ENCODE assay signal across 10 cellular contexts in the genomic region with DNA sequence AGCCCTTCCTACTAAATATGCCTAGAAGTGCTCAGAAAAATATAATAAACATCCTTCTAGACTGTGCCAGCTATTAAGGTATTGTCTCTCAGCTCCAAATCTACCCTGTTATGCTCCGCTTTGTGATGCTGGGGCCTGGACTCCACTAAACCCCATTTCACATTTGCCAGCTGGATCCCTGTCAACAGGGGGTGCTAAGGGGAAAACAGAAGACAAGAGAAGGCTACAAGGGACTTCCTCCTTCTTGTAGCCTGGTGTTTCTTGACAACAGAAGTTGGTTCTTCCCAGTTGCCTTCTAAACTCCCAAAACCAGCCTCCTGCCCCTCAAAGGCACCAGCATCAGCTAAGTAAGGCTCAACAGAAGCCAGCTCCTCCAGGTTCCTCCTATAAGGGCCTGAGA. TPM values are rescaled to one million over a fixed set of nuclear protein-coding genes. Genes with fewer than 3 reads are reported as not detected.
DNase-seq lines count a peak whose midpoint lies in the region; ATAC-seq and TF ChIP-seq lines count a peak whose summit lies in the region.
"Had no signal": no experiment of that assay in that cellular context is flagged by ENCODE, and none has a peak within 500 bp of the region (broad histone marks: within the 10 kb centered on the region; RNA-seq: fewer than 3 reads in every experiment).

No MANE protein-coding gene starts in this region.

- H3K27me3 Mint-ChIP-seq in activated naive CD4-positive, alpha-beta T cell treated with anti-CD3 and anti-CD28 coated beads, Interleukin-2, amount 10 ng/mL, durations not matched to agents 7 days and 5 days: no peaks in the 10 kb centered on the region
- no peaks in the 10 kb centered on the region for H3K27me3 Mint-ChIP-seq in stimulated activated naive CD8-positive, alpha-beta T cell treated with anti-CD3 and anti-CD28 coated beads, Interleukin-15, amount 100 ng/mL, for 72 hours
- H3K27me3 Mint-ChIP-seq in natural killer cell (ENCODE audit: low read depth in 2 of 2): no peaks in the 10 kb centered on the region

- no peak overlapping the region for H3K4me3 ChIP-seq in esophagus muscularis mucosa
- no peak overlapping the region for H3K4me3 ChIP-seq in upper lobe of right lung
- H3K4me3 ChIP-seq in lower leg skin (ENCODE audit: low read depth, poor library complexity, severe bottlenecking): no peak overlapping the region
- H3K4me3 ChIP-seq: mucosa of descending colon had no signal

- TF ChIP-seq EP300 in esophagus muscularis mucosa (IDR thresholded peaks at IDR 0.05): no peak

- no peaks in the 10 kb centered on the region for H3K36me3 ChIP-seq in esophagus muscularis mucosa
- H3K36me3 ChIP-seq in upper lobe of right lung: no peaks in the 10 kb centered on the region

- no peak for TF ChIP-seq POLR2A in esophagus muscularis mucosa (IDR thresholded peaks at IDR 0.05; ENCODE audit: low read depth)
- no peak for TF ChIP-seq POLR2A in lower leg skin (IDR thresholded peaks at IDR 0.05)

- ATAC-seq in upper lobe of right lung (peak; percentile 67), natural killer cell (no peak)
- ATAC-seq in stimulated activated naive CD8-positive, alpha-beta T cell treated with anti-CD3 and anti-CD28 coated beads, Interleukin-15, amount 100 ng/mL, for 72 hours: no peak
- ATAC-seq: mucosa of descending colon had no signal

- H3K4me1 ChIP-seq in esophagus muscularis mucosa (peaks cover 30 to 61% (median 50%) of the 10 kb centered on the region in 4 donors), upper lobe of right lung (peaks cover 36% of the 10 kb centered on the region)

- H3K36me3 Mint-ChIP-seq in activated naive CD4-positive, alpha-beta T cell treated with anti-CD3 and anti-CD28 coated beads, Interleukin-2, amount 10 ng/mL, durations not matched to agents 7 days and 5 days: peaks cover 40% of the 10 kb centered on the region
- no peaks in the 10 kb centered on the region for H3K36me3 Mint-ChIP-seq in natural killer cell

- H3K9me3 ChIP-seq in esophagus muscularis mucosa (no peaks in the 10 kb centered on the region), upper lobe of right lung (no peaks in the 10 kb centered on the region)
- H3K9me3 ChIP-seq: mucosa of descending colon had no signal

- DNase-seq in activated naive CD4-positive, alpha-beta T cell treated with anti-CD3 and anti-CD28 coated beads, Interleukin-2, amount 10 ng/mL, durations not matched to agents 7 days and 5 days: peak; percentile 33
- DNase-seq in activated naive CD4-positive, alpha-beta T cell treated with anti-CD3 and anti-CD28 coated beads, Interleukin-2, amount 50 U/mL, for 16 hours: no peak
- DNase-seq in OCI-M1 (lab: John Stamatoyannopoulos, UW): peak; percentile 96
- no peak for DNase-seq in esophagus muscularis mucosa (ENCODE audit: extremely low spot score)
- DNase-seq in upper lobe of right lung: no peak
- DNase-seq in stimulated activated naive CD8-positive, alpha-beta T cell treated with anti-CD3 and anti-CD28 coated beads, Interleukin-15, amount 100 ng/mL, for 72 hours: no peak
- DNase-seq in lower leg skin (ENCODE audit: low spot score in 2 of 2): no peak
- DNase-seq in natural killer cell: no peak
- DNase-seq: NK-92 treated with Interleukin-12 subunit alpha and Interleukin-12 subunit beta, amount 100 ng/mL, for 24 hours had no signal

- H3K9me3 Mint-ChIP-seq in activated naive CD4-positive, alpha-beta T cell treated with anti-CD3 and anti-CD28 coated beads, Interleukin-2, amount 10 ng/mL, durations not matched to agents 7 days and 5 days: no peaks in the 10 kb centered on the region
- no peaks in the 10 kb centered on the region for H3K9me3 Mint-ChIP-seq in stimulated activated naive CD8-positive, alpha-beta T cell treated with anti-CD3 and anti-CD28 coated beads, Interleukin-15, amount 100 ng/mL, for 72 hours
- no peaks in the 10 kb centered on the region for H3K9me3 Mint-ChIP-seq in natural killer cell

- TF ChIP-seq CTCF in esophagus muscularis mucosa (IDR thresholded peaks at IDR 0.05) (no peak), upper lobe of right lung (IDR thresholded peaks at IDR 0.05) (no peak), lower leg skin (IDR thresholded peaks at IDR 0.05) (no peak), natural killer cell (IDR thresholded peaks at IDR 0.05) (no peak)

- intact Hi-C loops in esophagus muscularis mucosa (cut with DNase I) (no loop called here), upper lobe of right lung (cut with DNase I) (no loop called here), lower leg skin (cut with DNase I; ENCODE audit: low total_unique reads) (no loop called here), natural killer cell (cut with micrococcal nuclease) (no loop called here)

- H3K27ac Mint-ChIP-seq in activated naive CD4-positive, alpha-beta T cell treated with anti-CD3 and anti-CD28 coated beads, Interleukin-2, amount 10 ng/mL, durations not matched to agents 7 days and 5 days: peak overlapping the region; percentile 54
- H3K27ac Mint-ChIP-seq in stimulated activated naive CD8-positive, alpha-beta T cell treated with anti-CD3 and anti-CD28 coated beads, Interleukin-15, amount 100 ng/mL, for 72 hours: no peak overlapping the region
- no peak overlapping the region for H3K27ac Mint-ChIP-seq in natural killer cell

- CTCF ChIA-PET in activated naive CD4-positive, alpha-beta T cell treated with anti-CD3 and anti-CD28 coated beads, Interleukin-2, amount 10 ng/mL, durations not matched to agents 7 days and 5 days (lab: Charles Lee): interaction anchor here (1.5 to 4.1 kb wide), 3 partner anchors 15 to 68 kb away, joined by 6 to 22 read pairs (median 11); no protein-coding TSS in a partner anchor

- H3K27me3 ChIP-seq in esophagus muscularis mucosa (no peaks in the 10 kb centered on the region), upper lobe of right lung (no peaks in the 10 kb centered on the region)

- 90% methylated on average over 1 of the region's 1 CpG for WGBS in esophagus muscularis mucosa
- 84 to 88% methylated on average over 1 of the region's 1 CpG for WGBS in lower leg skin, 2 donors

- H3K4me1 Mint-ChIP-seq in activated naive CD4-positive, alpha-beta T cell treated with anti-CD3 and anti-CD28 coated beads, Interleukin-2, amount 10 ng/mL, durations not matched to agents 7 days and 5 days: peaks cover 69% of the 10 kb centered on the region
- H3K4me1 Mint-ChIP-seq in stimulated activated naive CD8-positive, alpha-beta T cell treated with anti-CD3 and anti-CD28 coated beads, Interleukin-15, amount 100 ng/mL, for 72 hours: peaks cover 55% of the 10 kb centered on the region
- H3K4me1 Mint-ChIP-seq in natural killer cell: peaks cover 45 to 48% of the 10 kb centered on the region in 2 donors

- H3K27ac ChIP-seq in esophagus muscularis mucosa (replicated peaks in 1 of 4) (peak overlapping the region in 3 of 4 donors; percentile 43 to 55 (median 53)), upper lobe of right lung (peak overlapping the region; percentile 47)

- no peak overlapping the region for H3K4me3 Mint-ChIP-seq in activated naive CD4-positive, alpha-beta T cell treated with anti-CD3 and anti-CD28 coated beads, Interleukin-2, amount 10 ng/mL, durations not matched to agents 7 days and 5 days
- H3K4me3 Mint-ChIP-seq in stimulated activated naive CD8-positive, alpha-beta T cell treated with anti-CD3 and anti-CD28 coated beads, Interleukin-15, amount 100 ng/mL, for 72 hours: no peak overlapping the region
- no peak overlapping the region for H3K4me3 Mint-ChIP-seq in natural killer cell

RNA-seq across cellular contexts. Expression of a gene that starts 5.2 kb away (rescaled TPM):
- total RNA-seq in esophagus muscularis mucosa: 100 to 1,000 TPM; 214 to 328 (median 272) TPM
- 192 TPM for total RNA-seq in upper lobe of right lung
- total RNA-seq in lower leg skin: 100 to 1,000 TPM; 356 to 592 (median 409) TPM
- total RNA-seq in natural killer cell: 100 to 1,000 TPM; 261 to 290 (median 262) TPM

RNA-seq across cellular contexts. Expression of a gene that starts 5.5 kb away (rescaled TPM):
- total RNA-seq in esophagus muscularis mucosa: 10 to 100 TPM in 1 of 4 donors, 1 to 10 TPM in 3; 9.1 to 10.0 (median 9.2) TPM
- total RNA-seq in upper lobe of right lung: 6.8 TPM
- total RNA-seq in lower leg skin: 10 to 100 TPM in 1 of 4 donors, 1 to 10 TPM in 3; 1.9 to 16.9 (median 4.9) TPM
- total RNA-seq in natural killer cell: 1 to 10 TPM; 2.0 to 3.1 (median 2.5) TPM

RNA-seq across cellular contexts. Expression of a gene that starts 28.0 kb away (rescaled TPM):
- 100 to 1,000 TPM in 2 of 4 donors, 10 to 100 TPM in 2; 86.8 to 103 (median 98.0) TPM for total RNA-seq in esophagus muscularis mucosa
- 100 TPM for total RNA-seq in upper lobe of right lung
- total RNA-seq in lower leg skin: 100 to 1,000 TPM in 2 of 4 donors, 10 to 100 TPM in 2; 83.6 to 112 (median 99.9) TPM
- 10 to 100 TPM; 55.5 to 62.9 (median 56.2) TPM for total RNA-seq in natural killer cell

RNA-seq across cellular contexts. Expression of a gene that starts 30.6 kb away (rescaled TPM):
- total RNA-seq in esophagus muscularis mucosa: not detected
- total RNA-seq in upper lobe of right lung: not detected
- not detected for total RNA-seq in lower leg skin
- total RNA-seq in natural killer cell: not detected

RNA-seq across cellular contexts. Expression of a gene that starts 37.4 kb away (rescaled TPM):
- total RNA-seq in esophagus muscularis mucosa (10 to 100 TPM; 43.5 to 58.1 (median 48.1) TPM), upper lobe of right lung (25.2 TPM), lower leg skin (10 to 100 TPM in 3 of 4 donors, 1 to 10 TPM in 1; 5.0 to 27.8 (median 24.9) TPM), natural killer cell (10 to 100 TPM; 22.0 to 38.3 (median 29.7) TPM)

Comparison
In these comparisons a context has a peak if more than half of its experiments do, and no peak if none do; other contexts are left out.
1. DNase-seq: peak in activated naive CD4-positive, alpha-beta T cell treated with anti-CD3 and anti-CD28 coated beads, Interleukin-2, amount 10 ng/mL, durations not matched to agents 7 days and 5 days (single experiment) and OCI-M1 (single experiment); none in activated naive CD4-positive, alpha-beta T cell treated with anti-CD3 and anti-CD28 coated beads, Interleukin-2, amount 50 U/mL, for 16 hours (single experiment), esophagus muscularis mucosa (single experiment), upper lobe of right lung (single experiment), stimulated activated naive CD8-positive, alpha-beta T cell treated with anti-CD3 and anti-CD28 coated beads, Interleukin-15, amount 100 ng/mL, for 72 hours (0 of 2), lower leg skin (0 of 2) and natural killer cell (single experiment).